Comparison of ENCODE assay signal across 11 cellular contexts in the genomic region with DNA sequence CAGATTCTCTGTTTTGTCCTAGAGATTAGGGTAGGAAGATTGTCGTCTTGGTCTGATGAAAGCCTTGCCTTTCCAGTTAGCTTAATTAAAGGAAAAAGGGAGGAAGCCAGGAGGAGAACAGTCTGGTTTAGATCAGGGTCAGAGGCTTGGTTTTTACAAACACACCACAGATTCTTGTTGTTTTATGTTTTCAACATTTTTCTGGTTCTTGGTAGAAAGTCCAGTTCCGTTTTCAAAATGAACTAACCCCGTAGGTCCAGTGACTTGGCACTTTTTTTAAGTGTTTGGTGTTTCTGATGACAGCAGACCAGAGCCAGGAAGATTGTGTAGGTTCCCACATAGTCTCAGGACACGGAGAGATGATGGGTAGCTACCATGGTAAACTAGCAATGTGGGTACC.
A peak's percentile ranks its signal among the peaks of the same experiment; 100 is the strongest.
DNase-seq lines count a peak whose midpoint lies in the region; ATAC-seq, FAIRE-seq and TF ChIP-seq lines count a peak whose summit lies in the region.
"Had no signal": no experiment of that assay in that cellular context is flagged by ENCODE, and none has a peak within 500 bp of the region (broad histone marks: within the 10 kb centered on the region; RNA-seq: fewer than 3 reads in every experiment).

No MANE protein-coding gene starts in this region.

- POLR2A ChIA-PET in A673 (lab: Charles Lee; ENCODE audit: low non-redundant PET): no interaction called here
- POLR2A ChIA-PET in K562 (lab: Yijun Ruan, JAX): no interaction called here

- H3K4me1 ChIP-seq in A673 (ENCODE audit: insufficient read depth, low read length, poor library complexity, severe bottlenecking) (peaks cover 19% of the 10 kb centered on the region), K562 (replicated peaks in 1 of 2; ENCODE audit: control insufficient read depth in 2 of 2, insufficient read depth in 2 of 2, low read length in 2 of 2) (no peaks in the 10 kb centered on the region)

- no peak overlapping the region for H3K4me3 ChIP-seq in A673 (ENCODE audit: low read depth, low read length, poor library complexity, severe bottlenecking)
- H3K4me3 ChIP-seq in K562: no peak overlapping the region
- H3K4me3 ChIP-seq: SJSA1 had no signal

- H3K27me3 ChIP-seq in A673 (replicated peaks; ENCODE audit: insufficient read depth, low read depth, low read length, poor library complexity) (no peaks in the 10 kb centered on the region), K562 (ENCODE audit: control insufficient read depth in 2 of 2, insufficient read depth in 2 of 2, low read length in 2 of 2) (no peaks in the 10 kb centered on the region)
- H3K27me3 ChIP-seq: SJSA1 had no signal

- peak overlapping the region; percentile 42 for H3K27ac ChIP-seq in A673 (ENCODE audit: low read depth, low read length, poor library complexity, severe bottlenecking)
- no peak overlapping the region for H3K27ac ChIP-seq in K562 (ENCODE audit: extremely low read depth, low read depth, low read length)
- H3K27ac ChIP-seq: SJSA1 had no signal

- CTCF ChIA-PET in A673 (lab: Charles Lee) (no interaction called here), K562 (lab: Yijun Ruan, JAX; ENCODE audit: low intra/inter-chr PET ratio) (no interaction called here)

- H3K36me3 ChIP-seq in A673 (ENCODE audit: insufficient read depth, low read length, poor library complexity, severe bottlenecking) (no peaks in the 10 kb centered on the region), K562 (ENCODE audit: control insufficient read depth, insufficient read depth, low read length) (no peaks in the 10 kb centered on the region)
- H3K36me3 ChIP-seq: SJSA1 had no signal

- H3K79me2 ChIP-seq in K562 (ENCODE audit: control insufficient read depth, insufficient read depth, low read length): no peaks in the 10 kb centered on the region

- intact Hi-C loops in A673 (cut with micrococcal nuclease; ENCODE audit: unreplicated experiment) (no loop called here), K562 (cut with micrococcal nuclease) (no loop called here)

- ATAC-seq in GM18909 (IDR thresholded peaks at IDR 0.05; ENCODE audit: poor library complexity, unreplicated experiment): peak; percentile 28
- peak; percentile 39 for ATAC-seq in HG03066 (IDR thresholded peaks at IDR 0.05; ENCODE audit: low read depth, unreplicated experiment)
- no peak for ATAC-seq in K562
- no peak for ATAC-seq in GM21515 (IDR thresholded peaks at IDR 0.05; ENCODE audit: unreplicated experiment)
- ATAC-seq: CD8-positive, alpha-beta T cell had no signal

- no peak overlapping the region for H3K4me2 ChIP-seq in K562 (ENCODE audit: insufficient read depth, low read length)

- H3K9me1 ChIP-seq in K562 (ENCODE audit: control insufficient read depth, insufficient read depth, low read length): no peaks in the 10 kb centered on the region

- no peaks in the 10 kb centered on the region for H3K9me3 ChIP-seq in A673 (ENCODE audit: low read depth, low read length, poor library complexity, severe bottlenecking)
- no peaks in the 10 kb centered on the region for H3K9me3 ChIP-seq in K562 (replicated peaks; ENCODE audit: control insufficient read depth, insufficient read depth, low read depth, low read length)

- BruUV-seq in A673 (replicated peaks; lab: Mats Ljungman, UMichigan) (no TSS peak), K562 (replicated peaks; lab: Mats Ljungman, UMichigan) (no TSS peak)

- H2AFZ ChIP-seq in K562 (ENCODE audit: low read depth, low read length): no peak overlapping the region

- TF ChIP-seq RAD21 in K562 (CRISPR knock-in tag; conservative IDR thresholded peaks at IDR 0.05 in 1 of 2, IDR thresholded peaks at IDR 0.05 in 1 of 2): no peak

- no peak for FAIRE-seq in K562 (lab: Jason Lieb, UNC)

- 0% methylated on average over 4 of the region's 4 CpGs for WGBS in K562 (ENCODE audit: insufficient coverage, low coverage, missing lambda C conversion rate)

- TF ChIP-seq POLR2A in K562 (conservative IDR thresholded peaks at IDR 0.05): no peak

- H3K9ac ChIP-seq in K562 (ENCODE audit: insufficient read depth in 1 of 2, low read depth in 2 of 2, low read length in 2 of 2): no peak overlapping the region

- TF ChIP-seq EP300 in K562 (IDR thresholded peaks at IDR 0.05; ENCODE audit: low read length): no peak

- H4K20me1 ChIP-seq in K562 (replicated peaks; ENCODE audit: control insufficient read depth, insufficient read depth, low read length): no peaks in the 10 kb centered on the region

- no peak for DNase-seq in A673 (ENCODE audit: low spot score)
- no peak for DNase-seq in K562 (ENCODE audit: extremely low read depth in 1 of 4, low spot score in 3 of 4)
- DNase-seq in mesenteric fat pad (ENCODE audit: low spot score): no peak
- no peak for DNase-seq in SIG-M5 (lab: John Stamatoyannopoulos, UW)
- DNase-seq in NCI-H1048 (lab: John Stamatoyannopoulos, UW): no peak
- DNase-seq: CD8-positive, alpha-beta T cell; Karpas-422 had no signal

- in situ Hi-C loops in K562 (cut with MboI): no loop called here

- no peak for TF ChIP-seq CTCF in A673 (conservative IDR thresholded peaks at IDR 0.05; ENCODE audit: low read depth, low read length)
- TF ChIP-seq CTCF in K562 (IDR thresholded peaks at IDR 0.05 in 2 of 3, conservative IDR thresholded peaks at IDR 0.05 in 1 of 3; ENCODE audit: insufficient read depth in 2 of 3, low read depth in 1 of 3, low read length in 3 of 3): no peak

TF ChIP-seq in K562, 482 proteins besides CTCF, POLR2A, EP300 and RAD21:
- TF ChIP-seq DDX20 (tag; IDR thresholded peaks at IDR 0.05; ENCODE audit: low read depth) (no peak), NFE2 (IDR thresholded peaks at IDR 0.05; ENCODE audit: low read depth) (peak; percentile 29; the same call in 1 of the 2 replicates), MAFG (tag; conservative IDR thresholded peaks at IDR 0.05) (peak; percentile 60; the same call in 1 of the 2 replicates)

Comparison
In these comparisons a context has a peak if more than half of its experiments do, and no peak if none do; other contexts are left out.
1. ATAC-seq: peak in GM18909 (single experiment) and HG03066 (single experiment); none in K562 (single experiment) and GM21515 (single experiment).